8 cellular contexts compared by ENCODE assay signal in genomic region chr7:149624419-149625338, GRCh38.
DNase-seq lines count a peak whose midpoint lies in the region; ATAC-seq and TF ChIP-seq lines count a peak whose summit lies in the region.

No MANE protein-coding gene starts in this region.

- intact Hi-C loops in head of caudate nucleus (cut with DNase I), result loop anchor here (2.0 to 5.0 kb wide), 2 partner anchors 90 to 103 kb away; a partner anchor contains a TSS

- H3K9ac ChIP-seq in SK-N-MC (ENCODE audit: insufficient read length), result peak overlapping the region; percentile 89

- peak overlapping the region; percentile 93 to 96 for H3K27ac Mint-ChIP-seq in activated naive CD4-positive, alpha-beta T cell treated with anti-CD3 and anti-CD28 coated beads, Interleukin-2, amount 50 U/mL, for 72 hours
- H3K27ac Mint-ChIP-seq in osteocyte (ENCODE audit: unreplicated experiment), result no peak overlapping the region

- peaks cover 8% of the 10 kb centered on the region for H3K27me3 Mint-ChIP-seq in osteocyte (ENCODE audit: unreplicated experiment)

- peaks cover 24% of the 10 kb centered on the region for H3K4me1 Mint-ChIP-seq in osteocyte (ENCODE audit: unreplicated experiment)

- H3K4me1 ChIP-seq in thymus (ENCODE audit: control insufficient read depth, insufficient read depth, low read length), result peaks cover 4% of the 10 kb centered on the region

- peak; percentile 90 for ATAC-seq in HG02588 (IDR thresholded peaks at IDR 0.05; ENCODE audit: unreplicated experiment)
- peak; percentile 82 to 93 for ATAC-seq in activated naive CD4-positive, alpha-beta T cell treated with anti-CD3 and anti-CD28 coated beads, Interleukin-2, amount 50 U/mL, for 72 hours

- peaks cover 11 to 20% of the 10 kb centered on the region in 2 donors for H3K36me3 Mint-ChIP-seq in activated naive CD4-positive, alpha-beta T cell treated with anti-CD3 and anti-CD28 coated beads, Interleukin-2, amount 50 U/mL, for 72 hours
- peaks cover 8% of the 10 kb centered on the region for H3K36me3 Mint-ChIP-seq in osteocyte (ENCODE audit: unreplicated experiment)

- TF ChIP-seq POLR2A in GM10847 (IDR thresholded peaks at IDR 0.05; ENCODE audit: extremely low read depth, insufficient read length), result peak; percentile 87

- peak overlapping the region; percentile 92 for H3K4me3 ChIP-seq in SK-N-MC
- peak overlapping the region; percentile 91 for H3K4me3 ChIP-seq in thymus (ENCODE audit: low read length)

- WGBS in thymus, result 1% methylated on average over 97 of the region's 97 CpGs

- H3K36me3 ChIP-seq in SK-N-MC (ENCODE audit: insufficient read depth, low read length) (peaks cover 15% of the 10 kb centered on the region; the same call in 1 of the 2 replicates), thymus (ENCODE audit: control insufficient read depth, insufficient read depth) (peaks cover 16% of the 10 kb centered on the region)

- TF ChIP-seq CTCF in osteocyte (IDR thresholded peaks at IDR 0.05), result peak; percentile 97

- no peaks in the 10 kb centered on the region for H3K9me3 Mint-ChIP-seq in activated naive CD4-positive, alpha-beta T cell treated with anti-CD3 and anti-CD28 coated beads, Interleukin-2, amount 50 U/mL, for 72 hours
- H3K9me3 Mint-ChIP-seq in osteocyte (ENCODE audit: unreplicated experiment), result no peaks in the 10 kb centered on the region

- peak overlapping the region; percentile 81 for H3K4me3 Mint-ChIP-seq in osteocyte (ENCODE audit: unreplicated experiment)

- DNase-seq in NCI-H1048 (lab: John Stamatoyannopoulos, UW) (peak; percentile 73), SK-N-MC (ENCODE audit: low read depth, low spot score) (no peak), head of caudate nucleus (peak; percentile 80 to 97 (median 92)), osteocyte (ENCODE audit: extremely low spot score, unreplicated experiment) (peak; percentile 97)
- DNase-seq in activated naive CD4-positive, alpha-beta T cell treated with anti-CD3 and anti-CD28 coated beads, Interleukin-2, amount 50 U/mL, for 72 hours (ENCODE audit: low spot score in 2 of 2), result peak; percentile 93

- no peaks in the 10 kb centered on the region for H3K9me3 ChIP-seq in SK-N-MC (ENCODE audit: low read depth, low read length)
- no peaks in the 10 kb centered on the region for H3K9me3 ChIP-seq in thymus (ENCODE audit: control insufficient read depth)

- H3K27ac ChIP-seq in SK-N-MC (no peak overlapping the region), thymus (ENCODE audit: low read depth) (peak overlapping the region; percentile 92)

- no peaks in the 10 kb centered on the region for H3K27me3 ChIP-seq in thymus (ENCODE audit: control insufficient read depth, insufficient read depth)
